In genomic region chr13:30371649-30372265, GRCh38 we compare ENCODE assay signal across 8 cellular contexts. TPM values are rescaled to one million over a fixed set of nuclear protein-coding genes. Genes with fewer than 3 reads are reported as not detected.
A peak's percentile ranks its signal among the peaks of the same experiment; 100 is the strongest.
DNase-seq lines count a peak whose midpoint lies in the region; ATAC-seq and TF ChIP-seq lines count a peak whose summit lies in the region.

No MANE protein-coding gene starts in this region.

- peak; percentile 57 for ATAC-seq in GM21786 (IDR thresholded peaks at IDR 0.05; ENCODE audit: unreplicated experiment)

- intact Hi-C loops in dorsolateral prefrontal cortex (cut with DNase I): no loop called here
- intact Hi-C loops in A673 (cut with micrococcal nuclease; ENCODE audit: unreplicated experiment): no loop called here

- no peaks in the 10 kb centered on the region for H3K27me3 ChIP-seq in duodenal mucosa (ENCODE audit: control insufficient read depth in 1 of 2, insufficient read depth in 2 of 2, low read length in 2 of 2)
- no peaks in the 10 kb centered on the region for H3K27me3 ChIP-seq in dorsolateral prefrontal cortex
- H3K27me3 ChIP-seq in A673 (replicated peaks; ENCODE audit: insufficient read depth, low read depth, low read length, poor library complexity): no peaks in the 10 kb centered on the region

- H3K9me3 ChIP-seq in duodenal mucosa (ENCODE audit: control insufficient read depth in 1 of 2, low read length in 2 of 2) (no peaks in the 10 kb centered on the region), A673 (ENCODE audit: low read depth, low read length, poor library complexity, severe bottlenecking) (no peaks in the 10 kb centered on the region)

- POLR2A ChIA-PET in A673 (lab: Charles Lee; ENCODE audit: low non-redundant PET): no interaction called here

- peak overlapping the region; percentile 73 for H3K4me3 ChIP-seq in GM12865 (ENCODE audit: low read depth, low read length)
- peak overlapping the region; percentile 33 to 34 for H3K4me3 ChIP-seq in duodenal mucosa (ENCODE audit: low read depth in 1 of 2, low read length in 2 of 2)
- H3K4me3 ChIP-seq in dorsolateral prefrontal cortex: no peak overlapping the region
- H3K4me3 ChIP-seq in A673 (ENCODE audit: low read depth, low read length, poor library complexity, severe bottlenecking): no peak overlapping the region

- H3K27ac ChIP-seq in VCaP (peak overlapping the region; percentile 9; the same call in 1 of the 2 replicates), duodenal mucosa (ENCODE audit: low read depth, low read length) (peak overlapping the region; percentile 68), dorsolateral prefrontal cortex (no peak overlapping the region), A673 (ENCODE audit: low read depth, low read length, poor library complexity, severe bottlenecking) (no peak overlapping the region)

- DNase-seq in GM12865 (ENCODE audit: low read depth): peak; percentile 97
- peak; percentile 79 to 80 for DNase-seq in Kasumi-1 (lab: John Stamatoyannopoulos, UW)
- DNase-seq in stimulated activated CD4-positive, alpha-beta T cell treated with anti-CD3 and anti-CD28 coated beads, Interleukin-4, amount 100 ng/mL, for 24 hours: peak; percentile 54
- DNase-seq in dorsolateral prefrontal cortex: no peak
- DNase-seq in A673 (ENCODE audit: low spot score): no peak

- TF ChIP-seq CTCF in GM12865 (IDR thresholded peaks at IDR 0.05; ENCODE audit: insufficient read depth, low read depth, low read length, missing control alignments) (no peak), VCaP (conservative IDR thresholded peaks at IDR 0.05) (no peak), dorsolateral prefrontal cortex (IDR thresholded peaks at IDR 0.05 in 54 of 56, conservative IDR thresholded peaks at IDR 0.05 in 2 of 56; ENCODE audit: low read depth in 1 of 56, partially characterized antibody in 56 of 56) (no peak), A673 (conservative IDR thresholded peaks at IDR 0.05; ENCODE audit: low read depth, low read length) (no peak)

- H3K36me3 ChIP-seq in duodenal mucosa (ENCODE audit: control insufficient read depth in 1 of 2, insufficient read depth in 2 of 2, low read length in 2 of 2) (no peaks in the 10 kb centered on the region), A673 (ENCODE audit: insufficient read depth, low read length, poor library complexity, severe bottlenecking) (no peaks in the 10 kb centered on the region)

- CTCF ChIA-PET in A673 (lab: Charles Lee): no interaction called here

- H3K4me1 ChIP-seq in duodenal mucosa (ENCODE audit: control insufficient read depth in 1 of 2, insufficient read depth in 2 of 2, low read length in 2 of 2): peaks cover 26 to 34% of the 10 kb centered on the region in 2 donors
- peaks cover 5% of the 10 kb centered on the region for H3K4me1 ChIP-seq in A673 (ENCODE audit: insufficient read depth, low read length, poor library complexity, severe bottlenecking)

- no TSS peak for BruUV-seq in A673 (replicated peaks; lab: Mats Ljungman, UMichigan)

- peak overlapping the region; percentile 26 to 46 for H3K9ac ChIP-seq in duodenal mucosa (ENCODE audit: low read depth in 1 of 2, low read length in 2 of 2)

RNA-seq across cellular contexts. Expression of gene UBE2L5, which starts 50.5 kb away (rescaled TPM):
- 1 to 10 TPM in 36 of 120 experiments, under 1 TPM in 66, not detected in 18; 0.22 to 2.8 (median 0.73) TPM for total RNA-seq in dorsolateral prefrontal cortex
- total RNA-seq in A673 (2021): 0.21 TPM in 1 of 2 replicates, not detected in the other

Comparison
In these comparisons a context has a peak if more than half of its experiments do, and no peak if none do; other contexts are left out.
1. DNase-seq: peak in GM12865 (single experiment), Kasumi-1 (2 of 2) and stimulated activated CD4-positive, alpha-beta T cell treated with anti-CD3 and anti-CD28 coated beads, Interleukin-4, amount 100 ng/mL, for 24 hours (single experiment); none in dorsolateral prefrontal cortex (0 of 10) and A673 (single experiment).
2. H3K4me3 ChIP-seq: peak in GM12865 (single experiment) and duodenal mucosa (2 of 2); none in dorsolateral prefrontal cortex (0 of 59) and A673 (single experiment).
3. H3K27ac ChIP-seq: peak in VCaP (single experiment) and duodenal mucosa (single experiment); none in dorsolateral prefrontal cortex (0 of 59) and A673 (single experiment).